ENCODE assay signal across 28 cellular contexts in the genomic region with DNA sequence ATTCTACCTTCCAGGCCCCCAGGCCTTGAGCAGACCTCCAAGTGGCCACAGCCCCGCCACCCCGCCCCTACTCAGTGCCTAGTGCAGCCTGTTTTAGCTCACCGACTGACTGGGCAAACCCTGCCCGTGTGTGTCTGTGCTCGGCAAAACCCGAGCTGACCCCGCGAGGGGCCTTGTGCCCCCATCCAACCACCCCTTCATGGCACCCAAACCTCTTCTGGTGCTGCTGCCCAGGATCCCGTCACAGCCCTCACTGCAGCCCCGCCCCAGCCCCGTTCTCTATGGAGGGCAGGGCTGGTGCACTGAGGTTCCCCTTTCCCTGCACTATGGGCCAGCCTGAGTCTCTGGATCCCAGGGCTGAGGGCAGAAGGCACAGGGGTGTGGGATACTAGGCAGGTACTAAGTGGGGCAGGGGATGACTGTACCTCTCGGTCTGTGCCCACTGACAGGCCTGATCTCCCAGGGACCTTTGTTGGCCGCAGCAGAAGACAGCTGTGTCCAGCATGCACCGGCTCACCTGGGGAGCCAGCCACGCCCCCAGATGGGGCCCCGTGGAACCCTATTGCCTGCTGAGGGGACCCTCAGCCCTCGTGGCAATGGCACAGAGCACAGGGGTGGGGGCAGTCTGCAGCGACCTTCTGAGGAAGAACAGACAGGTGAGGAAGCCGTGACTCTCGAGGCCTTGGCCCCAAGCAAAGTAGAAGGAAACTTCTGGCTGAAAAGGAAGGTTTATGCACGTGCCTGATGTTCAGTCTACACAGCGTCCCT.
"Had no signal": no experiment of that assay in that cellular context is flagged by ENCODE, and none has a peak within 500 bp of the region (broad histone marks: within the 10 kb centered on the region; RNA-seq: fewer than 3 reads in every experiment).

No MANE protein-coding gene starts in this region.

- H3K27ac ChIP-seq: ascending aorta, cardiac muscle cell, coronary artery, gastrocnemius medialis, hepatocyte, right lobe of liver, skin epidermis, thyroid gland, VCaP had no signal

- H3K27ac Mint-ChIP-seq: activated CD4-positive, alpha-beta T cell treated with anti-CD3 and anti-CD28 coated beads, Interleukin-2, amount 10 ng/mL, durations not matched to agents 24 days and 14 days; activated CD8-positive, alpha-beta T cell treated with anti-CD3 and anti-CD28 coated beads for 36 hours; activated naive CD4-positive, alpha-beta T cell treated with anti-CD3 and anti-CD28 coated beads, Interleukin-2, amount 50 U/mL, for 72 hours; activated T-cell treated with anti-CD3 and anti-CD28 coated beads, Interleukin-2, amount 50 U/mL, for 72 hours; effector memory CD8-positive, alpha-beta T cell; memory B cell; naive thymus-derived CD8-positive, alpha-beta T cell; progenitor cell of endocrine pancreas; stimulated activated memory B cell treated with anti-CD40 and anti-IgM and Interleukin-4, amounts not matched to agents 10 μg/mL and 1 μg/mL and 100 μg/mL, for 72 hours; stimulated activated naive CD8-positive, alpha-beta T cell treated with anti-CD3 and anti-CD28 coated beads, Interleukin-15, amount 100 ng/mL, for 72 hours; T-helper 2 cell treated with Interferon-gamma antibody and Interleukin-4, amounts not matched to agents 5 μg/mL and 100 μg/mL, for 36 hours had no signal

- H3K36me3 Mint-ChIP-seq: memory B cell; naive thymus-derived CD8-positive, alpha-beta T cell; stimulated activated memory B cell treated with anti-CD40 and anti-IgM and Interleukin-4, amounts not matched to agents 10 μg/mL and 1 μg/mL and 100 μg/mL, for 72 hours had no signal

- H3K27me3 Mint-ChIP-seq: activated CD4-positive, alpha-beta T cell treated with anti-CD3 and anti-CD28 coated beads, Interleukin-2, amount 10 ng/mL, durations not matched to agents 24 days and 14 days; activated CD8-positive, alpha-beta T cell treated with anti-CD3 and anti-CD28 coated beads for 36 hours; brain; progenitor cell of endocrine pancreas; stimulated activated memory B cell treated with anti-CD40 and anti-IgM and Interleukin-4, amounts not matched to agents 10 μg/mL and 1 μg/mL and 100 μg/mL, for 72 hours had no signal

- H3K4me3 ChIP-seq: ascending aorta, cardiac muscle cell, coronary artery, gastrocnemius medialis, hepatocyte, right lobe of liver, skin epidermis, thyroid gland had no signal

- H3K27me3 ChIP-seq: ascending aorta, cardiac muscle cell, gastrocnemius medialis, hepatocyte, right lobe of liver, thyroid gland had no signal

- H3K4me1 Mint-ChIP-seq: memory B cell; naive thymus-derived CD8-positive, alpha-beta T cell; stimulated activated memory B cell treated with anti-CD40 and anti-IgM and Interleukin-4, amounts not matched to agents 10 μg/mL and 1 μg/mL and 100 μg/mL, for 72 hours had no signal

- H3K4me2 ChIP-seq: hepatocyte had no signal

- H2AFZ ChIP-seq: hepatocyte had no signal

- DNase-seq: activated CD4-positive, alpha-beta T cell treated with anti-CD3 and anti-CD28 coated beads, Interleukin-2, amount 10 ng/mL, durations not matched to agents 24 days and 14 days; activated CD4-positive, CD25-positive, alpha-beta regulatory T cell treated with anti-CD3 and anti-CD28 coated beads, Interleukin-2, amount 50 U/mL, for 72 hours; activated CD8-positive, alpha-beta T cell treated with anti-CD3 and anti-CD28 coated beads for 36 hours; activated T-cell treated with anti-CD3 and anti-CD28 coated beads, Interleukin-2, amount 50 U/mL, for 72 hours; effector memory CD8-positive, alpha-beta T cell; erythroblast; gastrocnemius medialis; glutamatergic neuron; left cardiac atrium; stimulated activated CD4-positive, alpha-beta T cell treated with anti-CD3 and anti-CD28 coated beads, Interleukin-4, amount 100 ng/mL, for 24 hours; stimulated activated naive CD8-positive, alpha-beta T cell treated with anti-CD3 and anti-CD28 coated beads, Interleukin-15, amount 100 ng/mL, for 72 hours; substantia nigra; T-helper 1 cell; thyroid gland had no signal

- H3K4me1 ChIP-seq: ascending aorta, right lobe of liver had no signal

- H3K9me3 ChIP-seq: ascending aorta, gastrocnemius medialis, right lobe of liver, thyroid gland had no signal

- ATAC-seq: activated CD8-positive, alpha-beta T cell treated with anti-CD3 and anti-CD28 coated beads for 36 hours; activated naive CD4-positive, alpha-beta T cell treated with anti-CD3 and anti-CD28 coated beads, Interleukin-2, amount 50 U/mL, for 72 hours; activated T-cell treated with anti-CD3 and anti-CD28 coated beads, Interleukin-2, amount 50 U/mL, for 72 hours; effector memory CD8-positive, alpha-beta T cell; gastrocnemius medialis; naive thymus-derived CD8-positive, alpha-beta T cell; right lobe of liver; stimulated activated memory B cell treated with anti-CD40 and anti-IgM and Interleukin-4, amounts not matched to agents 10 μg/mL and 1 μg/mL and 100 μg/mL, for 72 hours; stimulated activated naive CD8-positive, alpha-beta T cell treated with anti-CD3 and anti-CD28 coated beads, Interleukin-15, amount 100 ng/mL, for 72 hours had no signal

- H3K4me3 Mint-ChIP-seq: activated CD4-positive, alpha-beta T cell treated with anti-CD3 and anti-CD28 coated beads, Interleukin-2, amount 10 ng/mL, durations not matched to agents 24 days and 14 days; activated CD8-positive, alpha-beta T cell treated with anti-CD3 and anti-CD28 coated beads for 36 hours; activated T-cell treated with anti-CD3 and anti-CD28 coated beads, Interleukin-2, amount 50 U/mL, for 72 hours; brain; effector memory CD8-positive, alpha-beta T cell; memory B cell; naive thymus-derived CD8-positive, alpha-beta T cell; stimulated activated memory B cell treated with anti-CD40 and anti-IgM and Interleukin-4, amounts not matched to agents 10 μg/mL and 1 μg/mL and 100 μg/mL, for 72 hours; stimulated activated naive CD8-positive, alpha-beta T cell treated with anti-CD3 and anti-CD28 coated beads, Interleukin-15, amount 100 ng/mL, for 72 hours; T-helper 2 cell treated with Interferon-gamma antibody and Interleukin-4, amounts not matched to agents 5 μg/mL and 100 μg/mL, for 36 hours had no signal

- H3K36me3 ChIP-seq: ascending aorta, cardiac muscle cell, gastrocnemius medialis, right lobe of liver, thyroid gland had no signal

- H3K9me3 Mint-ChIP-seq: activated CD4-positive, alpha-beta T cell treated with anti-CD3 and anti-CD28 coated beads, Interleukin-2, amount 10 ng/mL, durations not matched to agents 24 days and 14 days; activated T-cell treated with anti-CD3 and anti-CD28 coated beads, Interleukin-2, amount 50 U/mL, for 72 hours; effector memory CD8-positive, alpha-beta T cell; stimulated activated memory B cell treated with anti-CD40 and anti-IgM and Interleukin-4, amounts not matched to agents 10 μg/mL and 1 μg/mL and 100 μg/mL, for 72 hours; stimulated activated naive CD8-positive, alpha-beta T cell treated with anti-CD3 and anti-CD28 coated beads, Interleukin-15, amount 100 ng/mL, for 72 hours had no signal
